Comparison of ENCODE assay signal across 6 cellular contexts in genomic region chr16:55212791-55213190, GRCh38.
"Had no signal": no experiment of that assay in that cellular context is flagged by ENCODE, and none has a peak within 500 bp of the region (broad histone marks: within the 10 kb centered on the region; RNA-seq: fewer than 3 reads in every experiment).

No MANE protein-coding gene starts in this region.

- H3K9ac ChIP-seq: KMS-11 had no signal

- DNase-seq: IMR-90, KBM-7, KG1 had no signal

- H3K4me2 ChIP-seq: KMS-11 had no signal

- H3K4me3 ChIP-seq: K562 had no signal

- H3K27ac ChIP-seq: HL-60, KMS-11 had no signal
